Comparison of ENCODE assay signal across 24 cellular contexts in genomic region chr3:43005253-43005652, GRCh38. TPM values are rescaled to one million over a fixed set of nuclear protein-coding genes. Genes with fewer than 3 reads are reported as not detected.
DNase-seq lines count a peak whose midpoint lies in the region; ATAC-seq and TF ChIP-seq lines count a peak whose summit lies in the region.
"Had no signal": no experiment of that assay in that cellular context is flagged by ENCODE, and none has a peak within 500 bp of the region (broad histone marks: within the 10 kb centered on the region; RNA-seq: fewer than 3 reads in every experiment).

No MANE protein-coding gene starts in this region.

- DNase-seq in ELR (ENCODE audit: low read depth) (peak; percentile 7), PC-3 (peak; percentile 49), mammary epithelial cell (peak; percentile 51), foreskin keratinocyte (peak in 1 of 2 donors; percentile 40), head of caudate nucleus (no peak), COR-L47 (lab: John Stamatoyannopoulos, UW) (no peak)
- DNase-seq: 8988T; ACHN; AML-193; BE2C; Calu3; CD4-positive, alpha-beta T cell; CD8-positive, alpha-beta memory T cell; DMS53; DMS79 treated with DMSO at 0.1 percent for 48 hours; GDM1; GM23248; H7; HCEC 1CT had no signal

- POLR2A ChIA-PET in PC-3 (lab: Charles Lee; ENCODE audit: unreplicated experiment) = no interaction called here

- peak; percentile 53; the same call in 1 of the 2 replicates for ATAC-seq in PC-3
- peak; percentile 51 for ATAC-seq in foreskin keratinocyte
- no peak for ATAC-seq in HG02981 (IDR thresholded peaks at IDR 0.05; ENCODE audit: unreplicated experiment)
- ATAC-seq: A549 had no signal

- no peaks in the 10 kb centered on the region for H4K20me1 ChIP-seq in PC-3 (ENCODE audit: low read length)
- H4K20me1 ChIP-seq in mammary epithelial cell (ENCODE audit: insufficient read depth, low read length) = no peaks in the 10 kb centered on the region
- H4K20me1 ChIP-seq: BLaER1 treated with 17β-estradiol and CSF1 and Interleukin-3, amounts not matched to agents 10 nM and 100 nM had no signal

- CTCF ChIA-PET in PC-3 (lab: Charles Lee) = no interaction called here
- CTCF ChIA-PET in mammary epithelial cell (lab: Charles Lee; ENCODE audit: low non-redundant PET) = no interaction called here

- H3K4me3 ChIP-seq in PC-3 (ENCODE audit: low read length) = no peak overlapping the region
- H3K4me3 ChIP-seq in mammary epithelial cell (replicated peaks in 1 of 3; ENCODE audit: insufficient read depth in 1 of 3, low read depth in 2 of 3, low read length in 3 of 3) = no peak overlapping the region
- H3K4me3 ChIP-seq: A549; BLaER1 treated with 17β-estradiol and CSF1 and Interleukin-3, amounts not matched to agents 10 nM and 100 nM; GM12878; GM23248 had no signal

- in situ Hi-C loops in mammary epithelial cell (cut with MboI; ENCODE audit: low sequenced_read_pairs in 2 of 2) = no loop called here

- intact Hi-C loops in PC-3 (cut with micrococcal nuclease) = no loop called here
- intact Hi-C loops in mammary epithelial cell (cut with micrococcal nuclease) = no loop called here
- intact Hi-C loops in head of caudate nucleus (cut with DNase I) = no loop called here

- H3K27me3 ChIP-seq in PC-3 (ENCODE audit: low read length) (no peaks in the 10 kb centered on the region), mammary epithelial cell (ENCODE audit: insufficient read depth, low read length) (no peaks in the 10 kb centered on the region), foreskin keratinocyte (peaks cover 4% of the 10 kb centered on the region)
- H3K27me3 ChIP-seq: BE2C; BLaER1 treated with 17β-estradiol and CSF1 and Interleukin-3, amounts not matched to agents 10 nM and 100 nM had no signal

- TF ChIP-seq CTCF in PC-3 (conservative IDR thresholded peaks at IDR 0.05; ENCODE audit: low read depth, low read length) (no peak), mammary epithelial cell (conservative IDR thresholded peaks at IDR 0.05 in 1 of 2, IDR thresholded peaks at IDR 0.05 in 1 of 2; ENCODE audit: extremely low read depth in 1 of 2, insufficient read depth in 1 of 2, low read depth in 1 of 2, low read length in 2 of 2) (no peak), foreskin keratinocyte (conservative IDR thresholded peaks at IDR 0.05) (no peak)

- WGBS in mammary epithelial cell (ENCODE audit: low coverage, missing lambda C conversion rate) = 73% methylated on average over 3 of the region's 3 CpGs

- H3K9me2 ChIP-seq in PC-3 (replicated peaks; ENCODE audit: low read length) = no peaks in the 10 kb centered on the region

- H3K4me1 ChIP-seq in PC-3 (ENCODE audit: insufficient read depth, low read length) = peaks cover 19% of the 10 kb centered on the region
- peaks cover 14% of the 10 kb centered on the region for H3K4me1 ChIP-seq in mammary epithelial cell (ENCODE audit: insufficient read depth, low read length)
- H3K4me1 ChIP-seq in foreskin keratinocyte = no peaks in the 10 kb centered on the region
- H3K4me1 ChIP-seq: A549, BE2C had no signal

- BruUV-seq in PC-3 (replicated peaks; lab: Mats Ljungman, UMichigan) = no TSS peak
- BruUV-seq in mammary epithelial cell (replicated peaks; lab: Mats Ljungman, UMichigan) = no TSS peak

- H3K79me2 ChIP-seq in PC-3 (ENCODE audit: low read length) (no peaks in the 10 kb centered on the region), mammary epithelial cell (ENCODE audit: insufficient read depth, low read length) (no peaks in the 10 kb centered on the region)

- peak overlapping the region; percentile 20; the same call in 1 of the 2 replicates for H3K4me2 ChIP-seq in PC-3 (ENCODE audit: low read length)
- H3K4me2 ChIP-seq in mammary epithelial cell (ENCODE audit: insufficient read depth, low read depth, low read length) = no peak overlapping the region
- H3K4me2 ChIP-seq: A549 had no signal

- H2AFZ ChIP-seq in PC-3 (ENCODE audit: low read length) (no peak overlapping the region), mammary epithelial cell (ENCODE audit: low read depth, low read length) (no peak overlapping the region)
- H2AFZ ChIP-seq: GM23248 had no signal

- H3K9me3 ChIP-seq in PC-3 (ENCODE audit: low read length) (no peaks in the 10 kb centered on the region), mammary epithelial cell (replicated peaks; ENCODE audit: insufficient read depth, low read length) (no peaks in the 10 kb centered on the region)
- H3K9me3 ChIP-seq: A549; BE2C; BLaER1 treated with 17β-estradiol and CSF1 and Interleukin-3, amounts not matched to agents 10 nM and 100 nM had no signal

- H3F3A ChIP-seq in PC-3 (ENCODE audit: low read length, unreplicated experiment) = no peaks in the 10 kb centered on the region

- no peaks in the 10 kb centered on the region for H3K36me3 ChIP-seq in PC-3 (ENCODE audit: low read depth, low read length)
- H3K36me3 ChIP-seq in mammary epithelial cell (ENCODE audit: insufficient read depth, low read length) = no peaks in the 10 kb centered on the region
- H3K36me3 ChIP-seq: BE2C; BLaER1 treated with 17β-estradiol and CSF1 and Interleukin-3, amounts not matched to agents 10 nM and 100 nM had no signal

- H3K27ac ChIP-seq in PC-3 (ENCODE audit: low read length) = peak overlapping the region; percentile 31
- no peak overlapping the region for H3K27ac ChIP-seq in mammary epithelial cell (ENCODE audit: insufficient read depth, low read depth, low read length)
- no peak overlapping the region for H3K27ac ChIP-seq in foreskin keratinocyte
- H3K27ac ChIP-seq: A549; BLaER1 treated with 17β-estradiol and CSF1 and Interleukin-3, amounts not matched to agents 10 nM and 100 nM had no signal

- dilution Hi-C loops in mammary epithelial cell (cut with HindIII; ENCODE audit: low sequenced_read_pairs) = loop anchor here (10.0 kb wide), 1 partner anchor 100 kb away; the partner anchor contains the start of gene POMGNT2

- H3K9ac ChIP-seq in PC-3 (ENCODE audit: low read length) (no peak overlapping the region), mammary epithelial cell (ENCODE audit: insufficient read depth, low read length) (no peak overlapping the region)
- H3K9ac ChIP-seq: BLaER1 treated with 17β-estradiol and CSF1 and Interleukin-3, amounts not matched to agents 10 nM and 100 nM; GM23248 had no signal

RNA-seq across cellular contexts. Expression of gene GASK1A, which starts 26.1 kb away (rescaled TPM):
- total RNA-seq in PC-3 (2014; rRNA removed) (1.9 and 2.5 TPM in 2 replicates), mammary epithelial cell (1 to 10 TPM; 1.1 to 2.5 TPM), foreskin keratinocyte (0.99 and 1.3 TPM in 2 replicates)
- polyA plus RNA-seq in mammary epithelial cell (0.20 TPM), foreskin keratinocyte (0.65 and 0.74 TPM in 2 replicates)
- polyA minus RNA-seq in mammary epithelial cell = not detected
- total RNA-seq: CD8-positive, alpha-beta memory T cell had no signal
- polyA plus RNA-seq: A549; CD14-positive monocyte; CD8-positive, alpha-beta memory T cell; GM12878 had no signal

Comparison
In these comparisons a context has a peak if more than half of its experiments do, and no peak if none do; other contexts are left out.
1. DNase-seq: peak in ELR (single experiment), PC-3 (single experiment) and mammary epithelial cell (single experiment); none in head of caudate nucleus (0 of 42) and COR-L47 (single experiment).